12 cellular contexts compared by ENCODE assay signal in genomic region chr5:74056789-74057164, GRCh38.
DNase-seq lines count a peak whose midpoint lies in the region; ATAC-seq and TF ChIP-seq lines count a peak whose summit lies in the region.
"Had no signal": no experiment of that assay in that cellular context is flagged by ENCODE, and none has a peak within 500 bp of the region (broad histone marks: within the 10 kb centered on the region; RNA-seq: fewer than 3 reads in every experiment).

No MANE protein-coding gene starts in this region.

- TF ChIP-seq CTCF in GM23338 (conservative IDR thresholded peaks at IDR 0.05; ENCODE audit: low read depth in 2 of 2) (peak; percentile 39 to 61; a peak in 3 of 4 replicates), fibroblast of the aortic adventitia (IDR thresholded peaks at IDR 0.05; ENCODE audit: insufficient read depth, low read length) (peak; percentile 45)

- H2AFZ ChIP-seq in GM23338: peak overlapping the region; percentile 61; the same call in 1 of the 2 replicates

- H3K4me2 ChIP-seq in GM23338: no peak overlapping the region

- peak; percentile 87 for ATAC-seq in GM23338
- no peak for ATAC-seq in activated T-cell treated with anti-CD3 and anti-CD28 coated beads, Interleukin-2, amount 50 U/mL, for 72 hours (replicated peaks in 1 of 2)
- no peak for ATAC-seq in GM21390 (IDR thresholded peaks at IDR 0.05; ENCODE audit: unreplicated experiment)

- H3K4me1 Mint-ChIP-seq in GM23338: peaks cover 22% of the 10 kb centered on the region
- no peaks in the 10 kb centered on the region for H3K4me1 Mint-ChIP-seq in activated T-cell treated with anti-CD3 and anti-CD28 coated beads, Interleukin-2, amount 50 U/mL, for 72 hours (ENCODE audit: low read depth)
- H3K4me1 Mint-ChIP-seq: IgD-negative memory B cell had no signal

- H3K27ac ChIP-seq in GM23338 (ENCODE audit: low read depth): no peak overlapping the region

- H3K4me1 ChIP-seq in GM23338 (ENCODE audit: insufficient read depth): peaks cover 9% of the 10 kb centered on the region

- no peaks in the 10 kb centered on the region for H3K9me3 Mint-ChIP-seq in GM23338
- H3K9me3 Mint-ChIP-seq in activated T-cell treated with anti-CD3 and anti-CD28 coated beads, Interleukin-2, amount 50 U/mL, for 72 hours: no peaks in the 10 kb centered on the region
- H3K9me3 Mint-ChIP-seq: activated CD4-positive, alpha-beta memory T cell treated with anti-CD3 and anti-CD28 coated beads for 36 hours; IgD-negative memory B cell had no signal

- no peaks in the 10 kb centered on the region for H3K79me2 ChIP-seq in GM23338 (replicated peaks; ENCODE audit: insufficient read depth)

- no peaks in the 10 kb centered on the region for H3K36me3 ChIP-seq in GM23338 (ENCODE audit: insufficient read depth)

- H3K27me3 ChIP-seq in GM23338 (ENCODE audit: insufficient read depth): no peaks in the 10 kb centered on the region

- H3K4me3 ChIP-seq in GM23338 (no peak overlapping the region), fibroblast of the aortic adventitia (ENCODE audit: low read depth, low read length) (no peak overlapping the region)

- H3K9me2 ChIP-seq in GM23338 (ENCODE audit: insufficient read depth): no peaks in the 10 kb centered on the region

- H3K4me3 Mint-ChIP-seq in GM23338: no peak overlapping the region
- H3K4me3 Mint-ChIP-seq in activated T-cell treated with anti-CD3 and anti-CD28 coated beads, Interleukin-2, amount 50 U/mL, for 72 hours: no peak overlapping the region
- H3K4me3 Mint-ChIP-seq: activated CD4-positive, alpha-beta memory T cell treated with anti-CD3 and anti-CD28 coated beads for 36 hours; IgD-negative memory B cell had no signal

- H4K20me1 ChIP-seq in GM23338 (replicated peaks; ENCODE audit: insufficient read depth): no peaks in the 10 kb centered on the region

- H3K27me3 Mint-ChIP-seq in GM23338 (ENCODE audit: insufficient read depth, low read depth, poor library complexity): peaks cover 3% of the 10 kb centered on the region
- H3K27me3 Mint-ChIP-seq in activated T-cell treated with anti-CD3 and anti-CD28 coated beads, Interleukin-2, amount 50 U/mL, for 72 hours (ENCODE audit: low read depth): peaks cover 17% of the 10 kb centered on the region

- H3K27ac Mint-ChIP-seq in GM23338: no peak overlapping the region; the same call in 1 of the 2 replicates
- no peak overlapping the region for H3K27ac Mint-ChIP-seq in activated T-cell treated with anti-CD3 and anti-CD28 coated beads, Interleukin-2, amount 50 U/mL, for 72 hours
- H3K27ac Mint-ChIP-seq: activated CD4-positive, alpha-beta memory T cell treated with anti-CD3 and anti-CD28 coated beads for 36 hours; IgD-negative memory B cell had no signal

- no peaks in the 10 kb centered on the region for H3K36me3 Mint-ChIP-seq in GM23338 (ENCODE audit: low read depth)
- no peaks in the 10 kb centered on the region for H3K36me3 Mint-ChIP-seq in activated T-cell treated with anti-CD3 and anti-CD28 coated beads, Interleukin-2, amount 50 U/mL, for 72 hours (ENCODE audit: insufficient read depth in 2 of 2)
- H3K36me3 Mint-ChIP-seq: activated CD4-positive, alpha-beta memory T cell treated with anti-CD3 and anti-CD28 coated beads for 36 hours; IgD-negative memory B cell had no signal

- no peaks in the 10 kb centered on the region for H3F3A ChIP-seq in GM23338 (replicated peaks; ENCODE audit: low read depth)

- peak; percentile 30 for DNase-seq in GM23338 (ENCODE audit: low spot score)
- DNase-seq in RPMI7951 (ENCODE audit: low read depth): peak; percentile 32
- DNase-seq in fibroblast of the aortic adventitia (ENCODE audit: low read depth): peak; percentile 53
- peak; percentile 73 for DNase-seq in renal cortical epithelial cell (ENCODE audit: low read depth)
- DNase-seq in activated T-cell treated with anti-CD3 and anti-CD28 coated beads, Interleukin-2, amount 50 U/mL, for 72 hours: no peak
- DNase-seq in activated CD4-positive, alpha-beta T cell treated with anti-CD3 and anti-CD28 coated beads, Interleukin-2, amount 50 U/mL, for 1 hour: no peak
- no peak for DNase-seq in NCI-H2227 (lab: John Stamatoyannopoulos, UW; ENCODE audit: unreplicated experiment)
- DNase-seq: activated CD4-positive, alpha-beta memory T cell treated with anti-CD3 and anti-CD28 coated beads for 36 hours; foreskin melanocyte; stimulated activated CD4-positive, alpha-beta T cell treated with anti-CD3 and anti-CD28 coated beads, Interleukin-2, amount 100 ng/mL, for 48 hours had no signal

TF ChIP-seq in GM23338, 12 proteins besides CTCF, POLR2A, EP300 and RAD21 (continues in another document):
- no peak for TF ChIP-seq EZH2 (IDR thresholded peaks at IDR 0.05; ENCODE audit: low read depth, unreplicated experiment)
- no peak for TF ChIP-seq REST (IDR thresholded peaks at IDR 0.05; ENCODE audit: unreplicated experiment)
- TF ChIP-seq JUNB (IDR thresholded peaks at IDR 0.05; ENCODE audit: unreplicated experiment): no peak
- TF ChIP-seq CREB1 (CRISPR knock-in tag; IDR thresholded peaks at IDR 0.05; ENCODE audit: low read depth): no peak

Comparison
In these comparisons a context has a peak if more than half of its experiments do, and no peak if none do; other contexts are left out.
1. DNase-seq: peak in GM23338 (single experiment), RPMI7951 (single experiment), fibroblast of the aortic adventitia (single experiment) and renal cortical epithelial cell (single experiment); none in activated T-cell treated with anti-CD3 and anti-CD28 coated beads, Interleukin-2, amount 50 U/mL, for 72 hours (0 of 2), activated CD4-positive, alpha-beta T cell treated with anti-CD3 and anti-CD28 coated beads, Interleukin-2, amount 50 U/mL, for 1 hour (single experiment) and NCI-H2227 (single experiment).